8 cellular contexts compared by ENCODE assay signal in the genomic region with DNA sequence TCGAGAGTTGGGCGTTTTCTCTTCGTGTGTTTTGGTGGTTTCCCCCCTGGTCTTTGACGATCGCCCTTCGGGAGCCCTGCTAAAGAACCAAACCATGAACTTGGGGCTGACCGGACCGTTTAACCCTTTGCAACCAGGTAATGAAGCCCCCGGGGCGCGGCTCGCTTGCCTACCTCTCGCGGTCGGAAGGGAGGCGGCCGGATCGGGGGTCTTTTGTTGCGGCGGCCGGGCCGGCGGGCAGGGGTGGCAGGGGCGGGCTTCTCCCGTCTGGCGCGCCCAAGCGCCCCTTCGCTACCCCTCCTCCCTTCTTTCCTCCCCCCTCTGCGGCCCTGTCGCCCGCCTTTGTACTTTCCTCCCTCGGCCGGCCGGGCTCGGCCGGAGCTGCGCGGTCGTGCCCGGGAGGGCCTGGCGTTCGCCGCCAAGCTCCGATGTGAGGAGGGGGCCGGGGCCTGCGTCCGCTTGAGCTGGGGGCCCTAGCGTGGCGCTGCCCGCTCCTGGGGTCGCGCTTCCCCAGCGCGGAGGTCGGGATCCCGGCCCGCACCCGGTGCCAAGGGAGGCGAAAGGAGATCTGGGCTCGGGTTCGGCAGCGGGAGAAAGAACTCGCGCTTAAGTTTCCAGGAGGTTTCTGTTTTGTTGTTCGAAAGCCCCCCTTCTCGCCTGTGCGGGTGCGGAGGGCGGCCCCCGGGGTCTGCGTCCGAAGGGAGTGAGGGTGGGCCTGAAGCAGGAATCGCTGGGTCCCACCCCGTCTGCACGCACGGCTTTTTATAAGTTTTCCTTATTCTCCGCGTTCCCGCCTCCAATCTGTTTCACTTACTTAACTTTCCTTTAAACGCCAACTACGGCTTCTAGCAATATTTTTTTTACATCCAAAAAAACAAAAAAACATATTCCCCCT.
DNase-seq lines count a peak whose midpoint lies in the region; ATAC-seq and TF ChIP-seq lines count a peak whose summit lies in the region.

No MANE protein-coding gene starts in this region.

- no TSS peak for BruUV-seq in Panc1 (replicated peaks; lab: Mats Ljungman, UMichigan)

- TF ChIP-seq CTCF in cardiac muscle cell (IDR thresholded peaks at IDR 0.05; ENCODE audit: low read depth, low read length) (no peak), Panc1 (IDR thresholded peaks at IDR 0.05) (no peak), endothelial cell (IDR thresholded peaks at IDR 0.05; ENCODE audit: unreplicated experiment) (no peak), omental fat pad (IDR thresholded peaks at IDR 0.05) (no peak)

- H3K4me3 ChIP-seq in cardiac muscle cell (peak overlapping the region; percentile 73), Panc1 (ENCODE audit: low read depth in 2 of 2, low read length in 2 of 2) (peak overlapping the region; percentile 41 to 48)

- POLR2A ChIA-PET in Panc1 (lab: Charles Lee) = no interaction called here
- POLR2A ChIA-PET in naive thymus-derived CD8-positive, alpha-beta T cell (lab: Charles Lee) = no interaction called here

- CTCF ChIA-PET in Panc1 (lab: Charles Lee) = interaction anchor here (0.6 to 0.7 kb wide), 2 partner anchors 1074 to 1389 kb away, joined by 4 to 8 read pairs; no protein-coding TSS in a partner anchor

- H3K36me3 ChIP-seq in cardiac muscle cell (no peaks in the 10 kb centered on the region), Panc1 (ENCODE audit: control insufficient read depth, insufficient read depth, low read length) (no peaks in the 10 kb centered on the region)

- H3K4me1 ChIP-seq in cardiac muscle cell (ENCODE audit: low read depth) (peaks cover 13% of the 10 kb centered on the region), Panc1 (ENCODE audit: control insufficient read depth, insufficient read depth, low read length) (no peaks in the 10 kb centered on the region)

- peaks cover 4% of the 10 kb centered on the region for H3K36me3 Mint-ChIP-seq in endothelial cell (ENCODE audit: low read depth, unreplicated experiment)
- peaks cover 0 to 2% (median 0%) of the 10 kb centered on the region in 3 donors for H3K36me3 Mint-ChIP-seq in naive thymus-derived CD8-positive, alpha-beta T cell

- intact Hi-C loops in cardiac septum (cut with DNase I) = loop anchor here (5.0 to 10.0 kb wide), 3 partner anchors 300 to 653 kb away; no protein-coding TSS in a partner anchor
- intact Hi-C loops in Panc1 (cut with micrococcal nuclease; ENCODE audit: unreplicated experiment) = loop anchor here (10.0 kb wide), 1 partner anchor 100 kb away; no protein-coding TSS in a partner anchor

- peaks cover 35% of the 10 kb centered on the region for H3K4me1 Mint-ChIP-seq in endothelial cell (ENCODE audit: unreplicated experiment)
- peaks cover 0 to 29% (median 14%) of the 10 kb centered on the region in 4 donors for H3K4me1 Mint-ChIP-seq in naive thymus-derived CD8-positive, alpha-beta T cell

- H3K9me3 ChIP-seq in cardiac muscle cell (ENCODE audit: low read depth) = no peaks in the 10 kb centered on the region
- H3K9me3 ChIP-seq in Panc1 (ENCODE audit: control insufficient read depth, insufficient read depth, low read depth, low read length) = no peaks in the 10 kb centered on the region

- peaks cover 13% of the 10 kb centered on the region for H3K27me3 Mint-ChIP-seq in endothelial cell (ENCODE audit: unreplicated experiment)
- H3K27me3 Mint-ChIP-seq in naive thymus-derived CD8-positive, alpha-beta T cell = peaks cover 17 to 42% (median 25%) of the 10 kb centered on the region in 5 donors

- DNase-seq in cardiac muscle cell (ENCODE audit: low read depth in 1 of 2, low spot score in 1 of 2) (peak; percentile 21 to 46), cardiac septum (ENCODE audit: low spot score) (no peak), Panc1 (ENCODE audit: low read depth, low spot score) (no peak), endothelial cell (ENCODE audit: low spot score) (peak; percentile 24), omental fat pad (ENCODE audit: low spot score) (no peak), NCI-H1436 (lab: John Stamatoyannopoulos, UW) (no peak), NOMO-1 (lab: John Stamatoyannopoulos, UW; ENCODE audit: unreplicated experiment in 2 of 2) (no peak)
- peak in 1 of 10 donors; percentile 14 for DNase-seq in naive thymus-derived CD8-positive, alpha-beta T cell

- H3K27ac ChIP-seq in cardiac muscle cell (no peak overlapping the region), Panc1 (ENCODE audit: low read length) (no peak overlapping the region)

- peaks cover 26% of the 10 kb centered on the region for H3K27me3 ChIP-seq in cardiac muscle cell
- peaks cover 20% of the 10 kb centered on the region for H3K27me3 ChIP-seq in Panc1 (ENCODE audit: control insufficient read depth, insufficient read depth, low read length)

- in situ Hi-C loops in Panc1 (cut with HindIII; ENCODE audit: low pct_unique_long_range_greater_than_20kb, low sequenced_read_pairs) = no loop called here

- H3K4me3 Mint-ChIP-seq in endothelial cell (ENCODE audit: unreplicated experiment) = peak overlapping the region; percentile 99
- peak overlapping the region; percentile 80 to 96 (median 90) for H3K4me3 Mint-ChIP-seq in naive thymus-derived CD8-positive, alpha-beta T cell

- no peaks in the 10 kb centered on the region for H3K9me3 Mint-ChIP-seq in endothelial cell (ENCODE audit: unreplicated experiment)
- no peaks in the 10 kb centered on the region for H3K9me3 Mint-ChIP-seq in naive thymus-derived CD8-positive, alpha-beta T cell

- H3K27ac Mint-ChIP-seq in endothelial cell (ENCODE audit: unreplicated experiment) = peak overlapping the region; percentile 82
- peak overlapping the region in 9 of 10 donors; percentile 59 to 87 (median 75) for H3K27ac Mint-ChIP-seq in naive thymus-derived CD8-positive, alpha-beta T cell

- ATAC-seq in Panc1 (no peak), omental fat pad (ENCODE audit: low FRiP score) (no peak)
- no peak for ATAC-seq in naive thymus-derived CD8-positive, alpha-beta T cell

Comparison
In these comparisons a context has a peak if more than half of its experiments do, and no peak if none do; other contexts are left out.
1. DNase-seq: peak in cardiac muscle cell (2 of 2) and endothelial cell (single experiment); none in cardiac septum (single experiment), Panc1 (single experiment), omental fat pad (single experiment), NCI-H1436 (single experiment) and NOMO-1 (0 of 2).